Comparison of ENCODE assay signal across 8 cellular contexts in the genomic region with DNA sequence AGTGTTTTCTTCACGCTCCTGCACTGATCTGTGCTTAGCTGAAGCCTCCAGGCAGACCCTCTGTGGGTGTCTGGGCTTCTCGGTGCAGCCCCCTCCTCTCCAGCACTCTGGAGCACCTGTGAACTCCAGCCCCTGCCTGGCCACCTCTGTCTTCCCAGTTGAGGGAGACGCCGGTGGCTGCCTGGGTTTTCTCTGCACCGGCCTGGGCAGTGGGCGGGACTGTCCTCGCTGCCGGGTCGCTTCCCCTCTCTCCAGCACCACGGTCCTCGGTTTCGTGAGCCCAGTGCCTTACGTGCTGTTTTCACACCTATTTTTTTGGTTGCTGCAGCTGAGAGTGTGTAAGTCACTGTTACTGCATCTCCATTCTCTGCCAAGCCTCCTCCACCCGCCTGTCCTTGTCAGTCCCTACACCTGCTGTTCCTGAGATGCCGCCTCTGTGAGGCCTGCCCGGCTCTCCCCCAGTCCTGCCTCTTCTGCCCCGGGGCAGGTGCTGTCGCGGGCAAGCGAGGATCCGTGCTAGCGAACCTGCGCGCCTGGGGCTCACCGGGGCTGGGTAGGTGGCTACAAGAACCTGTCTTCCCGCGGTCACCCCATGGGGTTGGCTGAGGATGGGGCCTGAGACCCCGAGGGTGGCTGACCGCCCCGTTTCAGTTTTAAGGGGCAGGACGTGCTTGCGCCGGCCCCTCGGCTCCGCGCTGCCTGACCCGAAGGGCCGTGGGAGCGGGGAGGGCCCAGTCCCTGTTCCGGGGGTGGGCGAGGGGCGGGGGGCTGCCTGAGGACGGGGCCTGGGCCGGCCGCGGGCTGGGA. TPM values are rescaled to one million over a fixed set of nuclear protein-coding genes. Genes with fewer than 3 reads are reported as not detected.
DNase-seq lines count a peak whose midpoint lies in the region; ATAC-seq and TF ChIP-seq lines count a peak whose summit lies in the region.

No MANE protein-coding gene starts in this region.

- peaks cover 3% of the 10 kb centered on the region for H3K27me3 Mint-ChIP-seq in Caco-2 (ENCODE audit: insufficient read depth, unreplicated experiment)
- H3K27me3 Mint-ChIP-seq in activated CD8-positive, alpha-beta T cell treated with anti-CD3 and anti-CD28 coated beads, Interleukin-2, amount 10 ng/mL, durations not matched to agents 7 days and 5 days (ENCODE audit: low read depth) = peaks cover 32% of the 10 kb centered on the region

- H3K36me3 Mint-ChIP-seq in Caco-2 (ENCODE audit: insufficient read depth, unreplicated experiment) = peaks cover 16% of the 10 kb centered on the region
- no peaks in the 10 kb centered on the region for H3K36me3 Mint-ChIP-seq in activated CD8-positive, alpha-beta T cell treated with anti-CD3 and anti-CD28 coated beads, Interleukin-2, amount 10 ng/mL, durations not matched to agents 7 days and 5 days (ENCODE audit: low read depth)

- H3K9me3 ChIP-seq in Caco-2 = peaks cover 7% of the 10 kb centered on the region; the same call in 1 of the 2 replicates

- peaks cover 10% of the 10 kb centered on the region for H3K9me3 Mint-ChIP-seq in Caco-2 (ENCODE audit: unreplicated experiment)
- no peaks in the 10 kb centered on the region for H3K9me3 Mint-ChIP-seq in activated CD8-positive, alpha-beta T cell treated with anti-CD3 and anti-CD28 coated beads, Interleukin-2, amount 10 ng/mL, durations not matched to agents 7 days and 5 days (ENCODE audit: insufficient read depth)

- no peak overlapping the region for H3K27ac Mint-ChIP-seq in Caco-2 (ENCODE audit: unreplicated experiment)
- no peak overlapping the region for H3K27ac Mint-ChIP-seq in activated CD8-positive, alpha-beta T cell treated with anti-CD3 and anti-CD28 coated beads, Interleukin-2, amount 10 ng/mL, durations not matched to agents 7 days and 5 days

- BruUV-seq in Caco-2 (replicated peaks; lab: Mats Ljungman, UMichigan) = no TSS peak

- H3K4me3 Mint-ChIP-seq in Caco-2 (ENCODE audit: unreplicated experiment) = peak overlapping the region; percentile 79
- peak overlapping the region; percentile 62 for H3K4me3 Mint-ChIP-seq in activated CD8-positive, alpha-beta T cell treated with anti-CD3 and anti-CD28 coated beads, Interleukin-2, amount 10 ng/mL, durations not matched to agents 7 days and 5 days

- H3K36me3 ChIP-seq in Caco-2 (ENCODE audit: control insufficient read depth, insufficient read depth, low read length) = no peaks in the 10 kb centered on the region

- ATAC-seq in HG03354 (IDR thresholded peaks at IDR 0.05; ENCODE audit: poor library complexity, severe bottlenecking, unreplicated experiment) = peak; percentile 9
- peak; percentile 2 for ATAC-seq in activated CD8-positive, alpha-beta T cell treated with anti-CD3 and anti-CD28 coated beads, Interleukin-2, amount 10 ng/mL, durations not matched to agents 7 days and 5 days
- ATAC-seq in HG03280 (IDR thresholded peaks at IDR 0.05; ENCODE audit: unreplicated experiment) = no peak

- H3K27me3 ChIP-seq in Caco-2 (replicated peaks; ENCODE audit: control insufficient read depth, insufficient read depth, low read length) = no peaks in the 10 kb centered on the region

- DNase-seq in Caco-2 (peak; percentile 47 to 61), fibroblast of pulmonary artery (ENCODE audit: low read depth) (no peak), pons (ENCODE audit: low spot score) (peak; percentile 14), medulla oblongata (ENCODE audit: extremely low spot score) (no peak), kidney tubule cell (ENCODE audit: low spot score) (no peak)
- peak; percentile 46 for DNase-seq in activated CD8-positive, alpha-beta T cell treated with anti-CD3 and anti-CD28 coated beads, Interleukin-2, amount 10 ng/mL, durations not matched to agents 7 days and 5 days

- intact Hi-C loops in Caco-2 (cut with micrococcal nuclease; ENCODE audit: unreplicated experiment) = no loop called here

- H3K4me3 ChIP-seq in Caco-2 (ENCODE audit: low read depth, low read length) = peak overlapping the region; percentile 71
- H3K4me3 ChIP-seq in fibroblast of pulmonary artery (replicated peaks; ENCODE audit: low read depth, low read length) = peak overlapping the region; percentile 60

- peaks cover 13% of the 10 kb centered on the region for H3K4me1 ChIP-seq in Caco-2

- TF ChIP-seq CTCF in Caco-2 (IDR thresholded peaks at IDR 0.05; ENCODE audit: insufficient read depth in 1 of 2, low read depth in 1 of 2, low read length in 1 of 2, severe bottlenecking in 1 of 2, unreplicated experiment in 1 of 2) (no peak), fibroblast of pulmonary artery (IDR thresholded peaks at IDR 0.05; ENCODE audit: low read length, missing control alignments) (no peak)

- peaks cover 6% of the 10 kb centered on the region for H3K4me1 Mint-ChIP-seq in Caco-2 (ENCODE audit: low read depth, unreplicated experiment)
- peaks cover 19% of the 10 kb centered on the region for H3K4me1 Mint-ChIP-seq in activated CD8-positive, alpha-beta T cell treated with anti-CD3 and anti-CD28 coated beads, Interleukin-2, amount 10 ng/mL, durations not matched to agents 7 days and 5 days (ENCODE audit: low read depth)

- POLR2A ChIA-PET in Caco-2 (lab: Charles Lee) = no interaction called here
- POLR2A ChIA-PET in activated CD8-positive, alpha-beta T cell treated with anti-CD3 and anti-CD28 coated beads, Interleukin-2, amount 10 ng/mL, durations not matched to agents 7 days and 5 days (lab: Charles Lee) = no interaction called here

- CTCF ChIA-PET in Caco-2 (lab: Charles Lee) = no interaction called here
- CTCF ChIA-PET in activated CD8-positive, alpha-beta T cell treated with anti-CD3 and anti-CD28 coated beads, Interleukin-2, amount 10 ng/mL, durations not matched to agents 7 days and 5 days (lab: Charles Lee) = interaction anchor here (1.7 kb wide), 1 partner anchor 22 kb away, joined by 6 read pairs; the partner anchor contains the start of gene IDUA

RNA-seq across cellular contexts. Expression of gene FGFRL1, which starts 2.4 kb away (rescaled TPM):
- 25.4 and 26.0 TPM in 2 replicates for total RNA-seq in Caco-2 (2022)
- total RNA-seq in activated CD8-positive, alpha-beta T cell treated with anti-CD3 and anti-CD28 coated beads, Interleukin-2, amount 10 ng/mL, durations not matched to agents 7 days and 5 days = 10 to 100 TPM in 1 of 2 experiments, 1 to 10 TPM in 1; 8.1 to 10.1 TPM

RNA-seq across cellular contexts. Expression of gene SLC26A1, which starts 15.8 kb away (rescaled TPM):
- 8.7 and 9.6 TPM in 2 replicates for total RNA-seq in Caco-2 (2022)
- under 1 TPM in 1 of 2 experiments, not detected in 1; 0.45 TPM for total RNA-seq in activated CD8-positive, alpha-beta T cell treated with anti-CD3 and anti-CD28 coated beads, Interleukin-2, amount 10 ng/mL, durations not matched to agents 7 days and 5 days

RNA-seq across cellular contexts. Expression of gene IDUA, which starts 22.2 kb away (rescaled TPM):
- 26.4 and 26.9 TPM in 2 replicates for total RNA-seq in Caco-2 (2022)
- total RNA-seq in activated CD8-positive, alpha-beta T cell treated with anti-CD3 and anti-CD28 coated beads, Interleukin-2, amount 10 ng/mL, durations not matched to agents 7 days and 5 days = 10 to 100 TPM; 19.0 to 20.9 TPM

RNA-seq across cellular contexts. Expression of gene DGKQ, which starts 35.7 kb away (rescaled TPM):
- 13.9 and 14.1 TPM in 2 replicates for total RNA-seq in Caco-2 (2022)
- total RNA-seq in activated CD8-positive, alpha-beta T cell treated with anti-CD3 and anti-CD28 coated beads, Interleukin-2, amount 10 ng/mL, durations not matched to agents 7 days and 5 days = 10 to 100 TPM; 15.9 to 16.2 TPM

Comparison
In these comparisons a context has a peak if more than half of its experiments do, and no peak if none do; other contexts are left out.
1. DNase-seq: peak in Caco-2 (2 of 2), activated CD8-positive, alpha-beta T cell treated with anti-CD3 and anti-CD28 coated beads, Interleukin-2, amount 10 ng/mL, durations not matched to agents 7 days and 5 days (single experiment) and pons (single experiment); none in fibroblast of pulmonary artery (single experiment), medulla oblongata (single experiment) and kidney tubule cell (single experiment).